1 cellular context compared by ENCODE assay signal in the genomic region with DNA sequence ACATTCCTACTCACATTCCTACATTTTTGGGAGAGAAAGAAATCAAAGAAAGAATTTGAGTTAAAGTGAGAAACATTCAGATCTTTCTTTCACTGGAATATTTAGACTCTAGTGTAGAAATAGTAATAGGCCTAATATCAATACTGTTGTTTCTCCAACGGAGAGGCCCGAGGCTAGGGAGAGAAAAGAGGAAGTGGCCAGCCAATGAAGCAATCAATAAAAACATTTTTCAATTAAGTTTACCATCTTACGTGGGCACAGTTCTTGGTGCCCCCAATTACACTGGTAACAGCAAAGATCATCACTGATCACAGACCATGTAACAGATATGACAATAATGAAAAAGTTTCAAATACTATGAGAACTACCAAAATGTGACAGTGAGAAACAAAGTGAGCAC.
TF ChIP-seq lines count a peak whose summit lies in the region.

No MANE protein-coding gene starts in this region.

TF ChIP-seq in SK-N-SH, 30 proteins besides CTCF, POLR2A, EP300 and RAD21 (continued from another document):
- no peak for TF ChIP-seq REST (IDR thresholded peaks at IDR 0.05; ENCODE audit: low read depth, low read length)
- TF ChIP-seq USF1 (IDR thresholded peaks at IDR 0.05; ENCODE audit: borderline replicate concordance, low read depth), result no peak
- TF ChIP-seq YY1 (IDR thresholded peaks at IDR 0.05; ENCODE audit: low read depth), result no peak
- TF ChIP-seq TCF12 (IDR thresholded peaks at IDR 0.05), result no peak
